21 cellular contexts compared by ENCODE assay signal in the genomic region with DNA sequence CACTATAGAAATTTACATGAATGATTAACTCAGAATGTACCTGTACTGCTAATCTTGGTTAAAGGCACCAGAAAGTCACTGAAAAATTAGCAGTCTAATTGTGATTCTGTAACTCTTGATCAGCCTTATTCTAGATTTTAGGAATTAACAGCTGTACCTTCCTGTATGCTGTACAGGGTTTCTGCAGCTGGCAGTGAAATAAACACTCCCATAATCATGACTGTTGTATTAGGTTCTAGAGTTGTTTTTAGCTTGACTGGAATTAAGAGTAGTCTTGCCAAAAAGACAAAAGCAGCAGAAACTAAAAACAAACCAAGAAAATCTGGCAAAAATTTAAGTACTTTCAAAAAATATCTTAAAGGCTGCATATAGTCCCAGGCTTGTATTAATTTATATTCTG.
"Had no signal": no experiment of that assay in that cellular context is flagged by ENCODE, and none has a peak within 500 bp of the region (broad histone marks: within the 10 kb centered on the region; RNA-seq: fewer than 3 reads in every experiment).

No MANE protein-coding gene starts in this region.

- ATAC-seq: effector memory CD8-positive, alpha-beta T cell; sciatic nerve; stimulated activated memory B cell treated with anti-CD40 and anti-IgM and Interleukin-4, amounts not matched to agents 10 μg/mL and 1 μg/mL and 100 μg/mL, for 72 hours; stimulated activated naive CD8-positive, alpha-beta T cell treated with anti-CD3 and anti-CD28 coated beads, Interleukin-15, Interleukin-2, amounts not matched to agents 100 U/mL and 50 U/mL, for 24 hours had no signal

- H3K36me3 ChIP-seq: prostate gland had no signal

- H3K27ac ChIP-seq: esophagus squamous epithelium, neural progenitor cell, prostate gland had no signal

- H3K9me3 ChIP-seq: esophagus squamous epithelium, prostate gland, right atrium auricular region had no signal

- H2AFZ ChIP-seq: neural progenitor cell had no signal

- H3K4me3 ChIP-seq: esophagus squamous epithelium, lung, neural progenitor cell, prostate gland, right atrium auricular region had no signal

- DNase-seq: caudate nucleus; cerebellar nuclear complex; cortex of kidney; effector memory CD8-positive, alpha-beta T cell; erythroblast; esophagus squamous epithelium; foreskin fibroblast; glutamatergic neuron; hypothalamus; immature natural killer cell; islet precursor cell; naive B cell; stimulated activated CD4-positive, alpha-beta T cell treated with anti-CD3 and anti-CD28 coated beads, Interleukin-2, amount 100 ng/mL, for 24 hours; stimulated activated CD4-positive, alpha-beta T cell treated with anti-CD3 and anti-CD28 coated beads, Interleukin-4, amount 100 ng/mL, for 24 hours; stimulated activated naive CD8-positive, alpha-beta T cell treated with anti-CD3 and anti-CD28 coated beads, Interleukin-15, Interleukin-2, amounts not matched to agents 100 U/mL and 50 U/mL, for 24 hours had no signal

- H3K4me2 ChIP-seq: neural progenitor cell had no signal

- H3K4me1 ChIP-seq: prostate gland had no signal

- H3K27me3 ChIP-seq: esophagus squamous epithelium, neural progenitor cell, right atrium auricular region had no signal

- H3K9ac ChIP-seq: neural progenitor cell had no signal
